Comparison of ENCODE assay signal across 8 cellular contexts in genomic region chr4:106315968-106316772, GRCh38. TPM values are rescaled to one million over a fixed set of nuclear protein-coding genes. Genes with fewer than 3 reads are reported as not detected.
DNase-seq lines count a peak whose midpoint lies in the region; ATAC-seq, FAIRE-seq and TF ChIP-seq lines count a peak whose summit lies in the region.

AIMP1 (plus strand) TSS chr4:106316550; CDS start chr4:106325010, 8,460 bp downstream.
TBCK (minus strand) TSS chr4:106316209; CDS start chr4:106308960, 7,249 bp downstream.

- H3K4me3 ChIP-seq in AG04450 (ENCODE audit: low read depth, low read length) = peak within 1 kb of the TSS; percentile 93
- H3K4me3 ChIP-seq in WERI-Rb-1 (ENCODE audit: low read depth, low read length) = peak within 1 kb of the TSS; percentile 66
- H3K4me3 ChIP-seq in cardiac fibroblast (replicated peaks in 1 of 2; ENCODE audit: low read depth in 2 of 2, low read length in 2 of 2) = peak within 1 kb of the TSS; percentile 90 to 96
- H3K4me3 ChIP-seq in small intestine (ENCODE audit: low read depth in 1 of 2, low read length in 2 of 2) = peak within 1 kb of the TSS; percentile 70 to 87

- no peak for FAIRE-seq in small intestine (lab: Jason Lieb, UNC)

- no peaks in the 10 kb centered on the region; the same call in 1 of the 2 replicates for H3K9me3 ChIP-seq in AG04450 (ENCODE audit: control insufficient read depth, insufficient read depth, low read length)
- H3K9me3 ChIP-seq in WERI-Rb-1 (ENCODE audit: severe bottlenecking) = no peaks in the 10 kb centered on the region
- no peaks in the 10 kb centered on the region for H3K9me3 ChIP-seq in small intestine (ENCODE audit: control insufficient read depth, low read depth)

- H3K27ac ChIP-seq in AG04450 (ENCODE audit: low read depth, low read length) = peak within 1 kb of the TSS; percentile 96
- H3K27ac ChIP-seq in WERI-Rb-1 = peak within 1 kb of the TSS; percentile 100
- H3K27ac ChIP-seq in small intestine (ENCODE audit: low read depth in 1 of 2, low read length in 1 of 2) = peak within 1 kb of the TSS; percentile 95

- POLR2A ChIA-PET in AG04450 (lab: Yijun Ruan, JAX) = interaction anchor here (0.6 to 1.0 kb wide), 3 partner anchors 43 to 50 kb away, joined by 3 read pairs; no protein-coding TSS in a partner anchor

- H3K4me1 ChIP-seq in small intestine (ENCODE audit: control insufficient read depth in 2 of 2, insufficient read depth in 1 of 2, low read depth in 1 of 2, low read length in 1 of 2) = peaks cover 0 to 9% of the 10 kb centered on the region in 2 donors

- TF ChIP-seq CTCF in AG04450 (IDR thresholded peaks at IDR 0.05; ENCODE audit: low read depth, low read length) = no peak
- no peak for TF ChIP-seq CTCF in WERI-Rb-1 (IDR thresholded peaks at IDR 0.05; ENCODE audit: low read depth, low read length)
- no peak for TF ChIP-seq CTCF in cardiac fibroblast (IDR thresholded peaks at IDR 0.05; ENCODE audit: low read depth, low read length)

- WGBS in small intestine, 3 donors = 0 to 1% (median 1%) methylated on average over 44 of the region's 44 CpGs

- H3K27me3 ChIP-seq in AG04450 (ENCODE audit: control insufficient read depth, insufficient read depth, low read length) = no peaks in the 10 kb centered on the region
- no peaks in the 10 kb centered on the region for H3K27me3 ChIP-seq in WERI-Rb-1 (ENCODE audit: insufficient read depth, low read depth, severe bottlenecking)
- H3K27me3 ChIP-seq in small intestine (ENCODE audit: control insufficient read depth in 2 of 2, insufficient read depth in 2 of 2, low read length in 2 of 2) = no peaks in the 10 kb centered on the region

- peaks cover 8% of the 10 kb centered on the region for H3K36me3 ChIP-seq in WERI-Rb-1
- peaks cover 0 to 3% of the 10 kb centered on the region in 2 donors for H3K36me3 ChIP-seq in small intestine (ENCODE audit: control insufficient read depth in 2 of 2, insufficient read depth in 2 of 2, low read length in 2 of 2)

- DNase-seq in AG04450 (ENCODE audit: low read depth, low spot score) = peak; percentile 71
- DNase-seq in NCI-H2196 treated with DMSO at 0.1 percent for 48 hours (lab: John Stamatoyannopoulos, UW; ENCODE audit: unreplicated experiment) = peak; percentile 35
- peak; percentile 96 for DNase-seq in WERI-Rb-1
- DNase-seq in cardiac fibroblast (ENCODE audit: low read depth in 2 of 2) = peak; percentile 94 to 95
- DNase-seq in iPS-NIHi11 (ENCODE audit: low spot score) = peak; percentile 81
- DNase-seq in small intestine = peak; percentile 93

- ATAC-seq in GM18907 (IDR thresholded peaks at IDR 0.05; ENCODE audit: unreplicated experiment) = peak; percentile 93
- peak; percentile 85 for ATAC-seq in HG03139 (IDR thresholded peaks at IDR 0.05; ENCODE audit: unreplicated experiment)

- CTCF ChIA-PET in AG04450 (lab: Charles Lee) = interaction anchor here (1.0 to 1.8 kb wide), 2 partner anchors 12 to 50 kb away, joined by 3 to 6 read pairs; no protein-coding TSS in a partner anchor

RNA-seq across cellular contexts. Expression of gene AIMP1, which starts in this region (rescaled TPM):
- polyA plus RNA-seq in AG04450 (2011; rRNA removed) (35.3 and 52.9 TPM in 2 replicates), small intestine (10 to 100 TPM; 34.4 to 38.9 (median 35.9) TPM)
- 3.1 and 7.2 TPM in 2 replicates for polyA minus RNA-seq in AG04450 (2011; rRNA and poly(A)+ RNA removed)

RNA-seq across cellular contexts. Expression of gene TBCK, which starts in this region (rescaled TPM):
- 34.4 and 48.4 TPM in 2 replicates for polyA plus RNA-seq in AG04450 (2011; rRNA removed)
- polyA minus RNA-seq in AG04450 (2011; rRNA and poly(A)+ RNA removed) = 36.5 and 58.8 TPM in 2 replicates
- 10 to 100 TPM in 1 of 3 donors, 1 to 10 TPM in 2; 5.1 to 10.1 (median 8.5) TPM for polyA plus RNA-seq in small intestine

Comparison
In these comparisons a context has a peak if more than half of its experiments do, and no peak if none do; other contexts are left out.
1. Peak in every context shown above with its lines: DNase-seq, ATAC-seq, H3K4me3 ChIP-seq and H3K27ac ChIP-seq.
2. DNase-seq: peak in every context shown above with its lines; median percentile 96 in WERI-Rb-1; 94 in cardiac fibroblast; 93 in small intestine; 81 in iPS-NIHi11; 71 in AG04450; 35 in NCI-H2196 treated with DMSO at 0.1 percent for 48 hours.